12 cellular contexts compared by ENCODE assay signal in the genomic region with DNA sequence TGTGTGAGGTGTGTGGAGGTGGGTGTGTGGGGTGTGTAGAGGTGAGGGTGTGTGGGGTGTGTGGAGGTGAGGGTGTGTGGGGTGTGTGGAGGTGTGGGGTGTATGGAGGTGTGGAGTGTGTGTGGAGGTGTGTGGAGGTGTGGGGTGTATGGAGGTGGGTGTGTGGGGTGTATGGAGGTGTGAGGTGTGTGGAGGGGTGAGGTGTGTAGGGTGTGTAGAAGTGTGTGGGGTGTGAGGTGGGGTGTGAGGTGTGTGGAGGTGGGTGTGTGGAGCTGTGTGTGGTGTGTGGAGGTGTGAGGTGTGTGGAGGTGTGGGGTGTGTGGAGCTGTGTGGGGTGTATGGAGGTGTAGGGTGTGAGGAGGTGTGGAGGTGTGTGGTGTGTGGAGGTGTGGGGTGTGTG. TPM values are rescaled to one million over a fixed set of nuclear protein-coding genes. Genes with fewer than 3 reads are reported as not detected.
DNase-seq lines count a peak whose midpoint lies in the region; ATAC-seq, FAIRE-seq and TF ChIP-seq lines count a peak whose summit lies in the region.
"Not testable (repeated sequence)": the region's sequence is repeated elsewhere in the genome, so short reads cannot be mapped to it uniquely, and the experiment has no call there.
"Had no signal": no experiment of that assay in that cellular context is flagged by ENCODE, and none has a peak within 500 bp of the region (broad histone marks: within the 10 kb centered on the region; RNA-seq: fewer than 3 reads in every experiment).

No MANE protein-coding gene starts in this region.

- TF ChIP-seq RAD21 in GM12878 (IDR thresholded peaks at IDR 0.05; ENCODE audit: insufficient read depth, low read depth, low read length): not testable (repeated sequence)

- not testable (repeated sequence) for BruUV-seq in GM12878 (replicated peaks; lab: Mats Ljungman, UMichigan)

- H3K27ac ChIP-seq in DND-41 (ENCODE audit: low read length); GM12878 (ENCODE audit: control insufficient read depth, insufficient read depth); right lobe of liver; neuronal stem cell (replicated peaks; ENCODE audit: low read length): not testable (repeated sequence)

- not testable (repeated sequence) for H3K27ac Mint-ChIP-seq in activated CD4-positive, alpha-beta T cell treated with anti-CD3 and anti-CD28 coated beads, Interleukin-2, amount 10 ng/mL, durations not matched to agents 24 days and 14 days; stimulated activated naive CD8-positive, alpha-beta T cell treated with anti-CD3 and anti-CD28 coated beads, Interleukin-15, amount 100 ng/mL, for 72 hours

- not testable (repeated sequence) for H3K18ac ChIP-seq in neuronal stem cell (ENCODE audit: low read length)

- not testable (repeated sequence) for H3K27me3 Mint-ChIP-seq in activated CD4-positive, alpha-beta T cell treated with anti-CD3 and anti-CD28 coated beads, Interleukin-2, amount 10 ng/mL, durations not matched to agents 24 days and 14 days; stimulated activated naive CD8-positive, alpha-beta T cell treated with anti-CD3 and anti-CD28 coated beads, Interleukin-15, amount 100 ng/mL, for 72 hours

- not testable (repeated sequence) for H2BK15ac ChIP-seq in neuronal stem cell (ENCODE audit: low read length)

- H3K4me1 Mint-ChIP-seq in activated CD4-positive, alpha-beta T cell treated with anti-CD3 and anti-CD28 coated beads, Interleukin-2, amount 10 ng/mL, durations not matched to agents 24 days and 14 days: not testable (repeated sequence)
- H3K4me1 Mint-ChIP-seq in stimulated activated naive CD8-positive, alpha-beta T cell treated with anti-CD3 and anti-CD28 coated beads, Interleukin-15, amount 100 ng/mL, for 72 hours: peaks cover 12% of the 10 kb centered on the region

- intact Hi-C loops in activated CD4-positive, alpha-beta T cell treated with anti-CD3 and anti-CD28 coated beads, Interleukin-2, amount 10 ng/mL, durations not matched to agents 24 days and 14 days (cut with micrococcal nuclease); GM12878 (cut with micrococcal nuclease; ENCODE audit: unreplicated experiment): not testable (repeated sequence)
- intact Hi-C loops in cardiac septum (cut with DNase I) (loop anchor here (10.0 kb wide), 1 partner anchor 492 kb away; no protein-coding TSS in a partner anchor), right lobe of liver (cut with DNase I) (loop anchor here in 1 of 2 donors (10.0 kb wide), 1 partner anchor 482 kb away; a partner anchor contains a TSS)

- not testable (repeated sequence) for H3K4ac ChIP-seq in neuronal stem cell (ENCODE audit: low read length)

- TF ChIP-seq CTCF in DND-41 (IDR thresholded peaks at IDR 0.05; ENCODE audit: borderline replicate concordance, extremely low read depth, low read length, poor library complexity, severe bottlenecking); GM12878 (IDR thresholded peaks at IDR 0.05 in 2 of 3, conservative IDR thresholded peaks at IDR 0.05 in 1 of 3; ENCODE audit: control insufficient read depth in 2 of 3, extremely low read depth in 1 of 3, insufficient read depth in 1 of 3, low read depth in 3 of 3, low read length in 3 of 3); right lobe of liver (IDR thresholded peaks at IDR 0.05): not testable (repeated sequence)

- not testable (repeated sequence) for H2BK12ac ChIP-seq in neuronal stem cell (ENCODE audit: low read length)

- not testable (repeated sequence) for H2BK120ac ChIP-seq in neuronal stem cell (ENCODE audit: low read depth, low read length)

- not testable (repeated sequence) for H3K79me2 ChIP-seq in DND-41 (ENCODE audit: insufficient read depth, low read length); GM12878 (ENCODE audit: control insufficient read depth, insufficient read depth, low read length)

- not testable (repeated sequence) for H4K8ac ChIP-seq in neuronal stem cell (ENCODE audit: low read depth, low read length)

- H3K9ac ChIP-seq in DND-41 (ENCODE audit: low read depth, low read length); GM12878 (ENCODE audit: control insufficient read depth, insufficient read depth, low read length); neuronal stem cell (ENCODE audit: low read depth, low read length, poor library complexity): not testable (repeated sequence)

- H3K27me3 ChIP-seq in DND-41 (ENCODE audit: insufficient read depth, low read length, poor library complexity); GM12878 (replicated peaks in 1 of 2; ENCODE audit: control insufficient read depth in 2 of 2, insufficient read depth in 2 of 2, low read length in 1 of 2); right lobe of liver; neuronal stem cell (ENCODE audit: control insufficient read depth in 3 of 3, insufficient read depth in 3 of 3, low read depth in 1 of 3, low read length in 3 of 3): not testable (repeated sequence)

- CTCF ChIA-PET in GM12878 (lab: Yijun Ruan, JAX): not testable (repeated sequence)

- not testable (repeated sequence) for H3K36me3 Mint-ChIP-seq in activated CD4-positive, alpha-beta T cell treated with anti-CD3 and anti-CD28 coated beads, Interleukin-2, amount 10 ng/mL, durations not matched to agents 24 days and 14 days (ENCODE audit: low read depth)

- not testable (repeated sequence) for H4K91ac ChIP-seq in neuronal stem cell (ENCODE audit: low read depth, low read length, poor library complexity)

- H3K4me1 ChIP-seq in DND-41 (ENCODE audit: insufficient read depth, low read length); GM12878 (ENCODE audit: control insufficient read depth, insufficient read depth, low read length); right lobe of liver; neuronal stem cell (ENCODE audit: control insufficient read depth in 2 of 2, insufficient read depth in 1 of 2, low read depth in 1 of 2, low read length in 2 of 2): not testable (repeated sequence)

- DNase-seq in DND-41; GM12878 (ENCODE audit: low read depth, low spot score); right lobe of liver; neuronal stem cell (ENCODE audit: low spot score); stimulated activated naive CD8-positive, alpha-beta T cell treated with anti-CD3 and anti-CD28 coated beads, Interleukin-15, amount 100 ng/mL, for 72 hours: not testable (repeated sequence)
- DNase-seq in activated CD4-positive, alpha-beta T cell treated with anti-CD3 and anti-CD28 coated beads, Interleukin-2, amount 10 ng/mL, durations not matched to agents 24 days and 14 days: peak; percentile 49
- peak; percentile 0 for DNase-seq in cardiac septum (ENCODE audit: low spot score)

- peak overlapping the region; percentile 94 for H3K14ac ChIP-seq in neuronal stem cell (ENCODE audit: low read length)

- not testable (repeated sequence) for TF ChIP-seq EP300 in GM12878 (IDR thresholded peaks at IDR 0.05; ENCODE audit: borderline replicate concordance in 1 of 2, control insufficient read depth in 1 of 2, low read depth in 2 of 2, low read length in 2 of 2)

- H3K4me2 ChIP-seq in DND-41 (ENCODE audit: insufficient read depth, low read length); GM12878 (ENCODE audit: control insufficient read depth, insufficient read depth); neuronal stem cell (ENCODE audit: insufficient read depth, low read length, poor library complexity, severe bottlenecking): not testable (repeated sequence)

- RAD21 ChIA-PET in GM12878 (lab: Charles Lee; ENCODE audit: unreplicated experiment): not testable (repeated sequence)

- not testable (repeated sequence) for H2BK5ac ChIP-seq in neuronal stem cell (ENCODE audit: low read length)

- not testable (repeated sequence) for H2AFZ ChIP-seq in DND-41 (ENCODE audit: low read depth, low read length); GM12878 (ENCODE audit: control insufficient read depth, low read depth, low read length); neuronal stem cell (ENCODE audit: low read length)

- H3K4me3 Mint-ChIP-seq in activated CD4-positive, alpha-beta T cell treated with anti-CD3 and anti-CD28 coated beads, Interleukin-2, amount 10 ng/mL, durations not matched to agents 24 days and 14 days; stimulated activated naive CD8-positive, alpha-beta T cell treated with anti-CD3 and anti-CD28 coated beads, Interleukin-15, amount 100 ng/mL, for 72 hours: not testable (repeated sequence)

- H3K4me3 ChIP-seq in DND-41 (ENCODE audit: low read depth in 1 of 2, low read length in 2 of 2); GM12878; right lobe of liver; neuronal stem cell (ENCODE audit: low read length in 2 of 2): not testable (repeated sequence)

- ATAC-seq in DND-41 (ENCODE audit: insufficient read depth, low read depth) (peak; percentile 22; the same call in 1 of the 3 replicates), right lobe of liver (peak in 3 of 4 donors; percentile 3 to 7 (median 4))
- not testable (repeated sequence) for ATAC-seq in GM12878
- ATAC-seq in stimulated activated naive CD8-positive, alpha-beta T cell treated with anti-CD3 and anti-CD28 coated beads, Interleukin-15, amount 100 ng/mL, for 72 hours: peak; percentile 64

- H3K9me3 Mint-ChIP-seq in activated CD4-positive, alpha-beta T cell treated with anti-CD3 and anti-CD28 coated beads, Interleukin-2, amount 10 ng/mL, durations not matched to agents 24 days and 14 days; stimulated activated naive CD8-positive, alpha-beta T cell treated with anti-CD3 and anti-CD28 coated beads, Interleukin-15, amount 100 ng/mL, for 72 hours: not testable (repeated sequence)

- in situ Hi-C loops in GM12878 (cut with MboI): not testable (repeated sequence)

- H3K23ac ChIP-seq in neuronal stem cell (ENCODE audit: low read depth, low read length, poor library complexity): peak overlapping the region; percentile 95

- not testable (repeated sequence) for H3K79me1 ChIP-seq in neuronal stem cell (ENCODE audit: low read depth, low read length)

- SMC1A ChIA-PET in GM12878 (lab: Charles Lee; ENCODE audit: uncharacterized antibody, unreplicated experiment): not testable (repeated sequence)

- peak; percentile 98 for FAIRE-seq in GM12878 (lab: Jason Lieb, UNC)

- not testable (repeated sequence) for H4K20me1 ChIP-seq in DND-41 (ENCODE audit: insufficient read depth, low read length); GM12878 (ENCODE audit: control insufficient read depth, insufficient read depth)

- not testable (repeated sequence) for TF ChIP-seq POLR2A in GM12878 (IDR thresholded peaks at IDR 0.05; ENCODE audit: low read depth, low read length); right lobe of liver (IDR thresholded peaks at IDR 0.05)

- H2AK5ac ChIP-seq in neuronal stem cell (ENCODE audit: low read depth, low read length): not testable (repeated sequence)

- not testable (repeated sequence) for H3K36me3 ChIP-seq in DND-41 (ENCODE audit: insufficient read depth, low read length); GM12878 (ENCODE audit: control insufficient read depth in 2 of 2, insufficient read depth in 2 of 2, low read length in 1 of 2); right lobe of liver; neuronal stem cell (replicated peaks in 1 of 2; ENCODE audit: control insufficient read depth in 2 of 2, insufficient read depth in 2 of 2, low read length in 2 of 2)

- H3K9me3 ChIP-seq in DND-41 (ENCODE audit: insufficient read depth, low read length, severe bottlenecking); GM12878 (replicated peaks; ENCODE audit: control insufficient read depth, insufficient read depth, low read length); right lobe of liver; neuronal stem cell (replicated peaks in 1 of 2; ENCODE audit: control insufficient read depth in 2 of 2, insufficient read depth in 1 of 2, low read depth in 1 of 2, low read length in 2 of 2): not testable (repeated sequence)

- POLR2A ChIA-PET in GM12878 (lab: Charles Lee): not testable (repeated sequence)

RNA-seq across cellular contexts. Expression of a gene that starts 35.2 kb away (rescaled TPM):
- total RNA-seq in activated CD4-positive, alpha-beta T cell treated with anti-CD3 and anti-CD28 coated beads, Interleukin-2, amount 10 ng/mL, durations not matched to agents 24 days and 14 days: not detected in 2 replicates
- not detected in 2 replicates for total RNA-seq in GM12878 (2013; cell fraction: nucleolus; rRNA removed)
- not detected in 2 replicates for total RNA-seq in GM12878 (2014; rRNA removed)
- not detected in 2 replicates for total RNA-seq in GM12878 (2014; rRNA removed; fragmentation: Illumina TruSeq; extraction: Trizol)
- not detected in 2 replicates for total RNA-seq in GM12878 (2021)
- not detected for polyA plus RNA-seq in GM12878 (2011; ENCODE audit: low read depth)
- not detected in 2 replicates for polyA plus RNA-seq in GM12878 (2011; rRNA removed)
- polyA plus RNA-seq in GM12878 (2011; cell fraction: cytosol; rRNA removed): not detected in 2 replicates
- not detected in 2 replicates for polyA plus RNA-seq in GM12878 (2011; cell fraction: nucleus; rRNA removed)
- polyA plus RNA-seq in GM12878 (2012): not detected in 2 replicates
- not detected in 2 replicates for polyA plus RNA-seq in GM12878 (2014; fragmentation: Illumina TruSeq; extraction: Trizol)
- not detected for polyA plus RNA-seq in GM12878 (2014; fragmentation: Nextera tagmentation; extraction: Ambion mirVana)
- polyA plus RNA-seq in GM12878 (2014; rRNA removed): not detected in 2 replicates
- not detected for polyA plus RNA-seq in GM12878 (2016; fragmentation: Nextera tagmentation; extraction: Ambion mirVana)
- not detected in 2 replicates for polyA minus RNA-seq in GM12878 (2011; rRNA and poly(A)+ RNA removed)
- not detected in 2 replicates for polyA minus RNA-seq in GM12878 (2011; cell fraction: cytosol; rRNA and poly(A)+ RNA removed)
- polyA minus RNA-seq in GM12878 (2011; cell fraction: nucleus; rRNA and poly(A)+ RNA removed): not detected in 2 replicates
- total RNA-seq in cardiac septum: not detected
- total RNA-seq in right lobe of liver: not detected
- not detected for polyA plus RNA-seq in neuronal stem cell (2013, experiment 1 of 2)
- polyA plus RNA-seq in neuronal stem cell (2013, experiment 2 of 2): not detected
- total RNA-seq: A172, HT-29, PC-3, RPMI7951 had no signal
- polyA plus RNA-seq: AG04450 had no signal
